ENCODE assay signal across 22 cellular contexts in the genomic region with DNA sequence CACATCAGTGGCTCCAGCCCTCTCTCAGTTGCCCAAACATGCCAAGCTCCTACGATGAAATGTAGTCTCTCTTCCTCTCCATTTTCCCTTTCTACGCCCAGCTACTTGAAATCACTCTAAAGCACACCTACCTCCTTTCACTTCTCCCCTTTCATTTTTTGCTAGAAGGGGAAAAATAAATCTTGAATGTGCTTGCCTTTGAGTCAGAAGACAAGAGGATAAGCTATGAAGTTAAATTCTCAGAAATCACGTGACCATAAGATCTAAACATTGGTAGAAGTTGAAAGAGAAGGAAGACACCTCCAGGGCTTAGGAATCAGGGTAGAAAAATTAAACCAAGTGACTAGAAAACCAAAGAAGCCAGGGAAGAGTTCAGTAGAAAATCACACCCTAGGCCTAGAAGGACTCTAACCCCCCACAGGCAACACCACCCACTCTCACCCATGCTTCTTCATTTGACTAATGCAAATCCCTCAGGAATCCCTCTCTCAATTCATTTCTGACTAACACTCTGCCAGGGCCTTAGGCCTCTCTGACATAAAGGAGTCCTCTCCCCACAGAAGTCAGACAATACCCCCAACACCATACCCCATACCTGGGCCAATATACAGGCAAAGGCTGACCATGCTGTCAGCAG.
A peak's percentile ranks its signal among the peaks of the same experiment; 100 is the strongest.
DNase-seq lines count a peak whose midpoint lies in the region; ATAC-seq and TF ChIP-seq lines count a peak whose summit lies in the region.
"Had no signal": no experiment of that assay in that cellular context is flagged by ENCODE, and none has a peak within 500 bp of the region (broad histone marks: within the 10 kb centered on the region; RNA-seq: fewer than 3 reads in every experiment).

No MANE protein-coding gene starts in this region.

- peaks cover 0 to 40% (median 4%) of the 10 kb centered on the region in 4 donors for H3K4me1 ChIP-seq in tibial nerve
- H3K4me1 ChIP-seq: BLaER1 had no signal

- no peak for TF ChIP-seq CTCF in tibial nerve (IDR thresholded peaks at IDR 0.05)

- ATAC-seq in activated naive CD8-positive, alpha-beta T cell treated with anti-CD3 and anti-CD28 coated beads, Interleukin-2, amount 10 ng/mL, durations not matched to agents 7 days and 5 days (ENCODE audit: low read depth): peak; percentile 34
- ATAC-seq in stimulated activated effector memory CD8-positive, alpha-beta T cell treated with anti-CD3 and anti-CD28 coated beads, Interleukin-12 subunit alpha, Interleukin-12 subunit beta, amount 100 ng/mL, for 72 hours: no peak
- ATAC-seq: gastrocnemius medialis, WTC11 had no signal

- H3K9me3 Mint-ChIP-seq in activated T-cell treated with anti-CD3 and anti-CD28 coated beads, Interleukin-2, amount 50 U/mL, for 24 hours: peaks cover 8% of the 10 kb centered on the region
- H3K9me3 Mint-ChIP-seq in activated naive CD8-positive, alpha-beta T cell treated with anti-CD3 and anti-CD28 coated beads, Interleukin-2, amount 10 ng/mL, durations not matched to agents 7 days and 5 days: peaks cover 3% of the 10 kb centered on the region
- H3K9me3 Mint-ChIP-seq in stimulated activated effector memory CD8-positive, alpha-beta T cell treated with anti-CD3 and anti-CD28 coated beads, Interleukin-12 subunit alpha, Interleukin-12 subunit beta, amount 100 ng/mL, for 72 hours: no peaks in the 10 kb centered on the region
- H3K9me3 Mint-ChIP-seq: H9, mesothelial cell of epicardium had no signal

- POLR2A ChIA-PET in activated naive CD8-positive, alpha-beta T cell treated with anti-CD3 and anti-CD28 coated beads, Interleukin-2, amount 10 ng/mL, durations not matched to agents 7 days and 5 days (lab: Charles Lee): interaction anchor here (1.0 kb wide), 2 partner anchors 10 to 80 kb away, joined by 3 to 5 read pairs; no protein-coding TSS in a partner anchor

- no peak overlapping the region for H3K4me3 ChIP-seq in tibial nerve
- H3K4me3 ChIP-seq: BLaER1, gastrocnemius medialis had no signal

- peak overlapping the region; percentile 97 for H3K27ac Mint-ChIP-seq in activated T-cell treated with anti-CD3 and anti-CD28 coated beads, Interleukin-2, amount 50 U/mL, for 24 hours
- peak overlapping the region; percentile 87 for H3K27ac Mint-ChIP-seq in activated naive CD8-positive, alpha-beta T cell treated with anti-CD3 and anti-CD28 coated beads, Interleukin-2, amount 10 ng/mL, durations not matched to agents 7 days and 5 days
- H3K27ac Mint-ChIP-seq in stimulated activated effector memory CD8-positive, alpha-beta T cell treated with anti-CD3 and anti-CD28 coated beads, Interleukin-12 subunit alpha, Interleukin-12 subunit beta, amount 100 ng/mL, for 72 hours: peak overlapping the region; percentile 52
- H3K27ac Mint-ChIP-seq: H9, mesothelial cell of epicardium, WTC11 had no signal

- H3K4me1 Mint-ChIP-seq in activated T-cell treated with anti-CD3 and anti-CD28 coated beads, Interleukin-2, amount 50 U/mL, for 24 hours (ENCODE audit: low read depth): peaks cover 92% of the 10 kb centered on the region
- H3K4me1 Mint-ChIP-seq in activated naive CD8-positive, alpha-beta T cell treated with anti-CD3 and anti-CD28 coated beads, Interleukin-2, amount 10 ng/mL, durations not matched to agents 7 days and 5 days: peaks cover 37% of the 10 kb centered on the region
- H3K4me1 Mint-ChIP-seq in stimulated activated effector memory CD8-positive, alpha-beta T cell treated with anti-CD3 and anti-CD28 coated beads, Interleukin-12 subunit alpha, Interleukin-12 subunit beta, amount 100 ng/mL, for 72 hours: peaks cover 47% of the 10 kb centered on the region

- no peaks in the 10 kb centered on the region for H3K9me3 ChIP-seq in tibial nerve
- H3K9me3 ChIP-seq: BLaER1, gastrocnemius medialis had no signal

- H3K27me3 Mint-ChIP-seq in activated T-cell treated with anti-CD3 and anti-CD28 coated beads, Interleukin-2, amount 50 U/mL, for 24 hours: no peaks in the 10 kb centered on the region
- no peaks in the 10 kb centered on the region for H3K27me3 Mint-ChIP-seq in activated naive CD8-positive, alpha-beta T cell treated with anti-CD3 and anti-CD28 coated beads, Interleukin-2, amount 10 ng/mL, durations not matched to agents 7 days and 5 days

- H3K27ac ChIP-seq in tibial nerve: peak overlapping the region in 1 of 4 donors; percentile 41
- H3K27ac ChIP-seq: BLaER1, gastrocnemius medialis had no signal

- no peak for TF ChIP-seq POLR2A in tibial nerve (IDR thresholded peaks at IDR 0.05)

- H3K4me3 Mint-ChIP-seq in activated T-cell treated with anti-CD3 and anti-CD28 coated beads, Interleukin-2, amount 50 U/mL, for 24 hours: peak overlapping the region; percentile 38
- H3K4me3 Mint-ChIP-seq in activated naive CD8-positive, alpha-beta T cell treated with anti-CD3 and anti-CD28 coated beads, Interleukin-2, amount 10 ng/mL, durations not matched to agents 7 days and 5 days: peak overlapping the region; percentile 64
- peak overlapping the region; percentile 1 for H3K4me3 Mint-ChIP-seq in stimulated activated effector memory CD8-positive, alpha-beta T cell treated with anti-CD3 and anti-CD28 coated beads, Interleukin-12 subunit alpha, Interleukin-12 subunit beta, amount 100 ng/mL, for 72 hours
- H3K4me3 Mint-ChIP-seq: H9, mesothelial cell of epicardium, WTC11 had no signal

- H3K27me3 ChIP-seq in tibial nerve: no peaks in the 10 kb centered on the region
- H3K27me3 ChIP-seq: BLaER1, gastrocnemius medialis had no signal

- no peak for TF ChIP-seq EP300 in tibial nerve (IDR thresholded peaks at IDR 0.05)

- H3K36me3 ChIP-seq in tibial nerve: no peaks in the 10 kb centered on the region
- H3K36me3 ChIP-seq: BLaER1, gastrocnemius medialis had no signal

- WGBS in tibial nerve, 2 donors: 94% methylated on average over 3 of the region's 3 CpGs

- H3K36me3 Mint-ChIP-seq in activated T-cell treated with anti-CD3 and anti-CD28 coated beads, Interleukin-2, amount 50 U/mL, for 24 hours (ENCODE audit: low read depth): peaks cover 16% of the 10 kb centered on the region
- peaks cover 12% of the 10 kb centered on the region for H3K36me3 Mint-ChIP-seq in activated naive CD8-positive, alpha-beta T cell treated with anti-CD3 and anti-CD28 coated beads, Interleukin-2, amount 10 ng/mL, durations not matched to agents 7 days and 5 days
- no peaks in the 10 kb centered on the region for H3K36me3 Mint-ChIP-seq in stimulated activated effector memory CD8-positive, alpha-beta T cell treated with anti-CD3 and anti-CD28 coated beads, Interleukin-12 subunit alpha, Interleukin-12 subunit beta, amount 100 ng/mL, for 72 hours
- H3K36me3 Mint-ChIP-seq: mesothelial cell of epicardium, WTC11 had no signal

- DNase-seq in activated T-cell treated with anti-CD3 and anti-CD28 coated beads, Interleukin-2, amount 50 U/mL, for 24 hours: no peak
- DNase-seq in activated T-cell treated with anti-CD3 and anti-CD28 coated beads for 4 hours (no peak), OCI-M1 (lab: John Stamatoyannopoulos, UW) (peak; percentile 4), D341Med (ENCODE audit: low spot score) (no peak), tibial nerve (ENCODE audit: low spot score in 2 of 2) (no peak), HPDE6-E6E7 (ENCODE audit: extremely low spot score) (no peak)
- no peak for DNase-seq in activated naive CD8-positive, alpha-beta T cell treated with anti-CD3 and anti-CD28 coated beads, Interleukin-2, amount 10 ng/mL, durations not matched to agents 7 days and 5 days
- DNase-seq in stimulated activated effector memory CD8-positive, alpha-beta T cell treated with anti-CD3 and anti-CD28 coated beads, Interleukin-12 subunit alpha, Interleukin-12 subunit beta, amount 100 ng/mL, for 72 hours (ENCODE audit: low spot score in 2 of 2): no peak
- DNase-seq: activated CD8-positive, alpha-beta memory T cell treated with anti-CD3 and anti-CD28 coated beads, Interleukin-2, amount 50 U/mL, for 4 hours; cortex of kidney; DMS153; gastrocnemius medialis; GDM1; H9; MV-4-11; NCI-H1694 treated with DMSO at 0.1 percent for 48 hours; NCI-H82; small intestine; stimulated activated CD4-positive, alpha-beta T cell treated with anti-CD3 and anti-CD28 coated beads, Interleukin-2, amount 100 ng/mL, for 48 hours had no signal

Comparison
In these comparisons a context has a peak if more than half of its experiments do, and no peak if none do; other contexts are left out.
1. H3K4me3 Mint-ChIP-seq: peak in every context shown above with its lines; median percentile 64 in activated naive CD8-positive, alpha-beta T cell treated with anti-CD3 and anti-CD28 coated beads, Interleukin-2, amount 10 ng/mL, durations not matched to agents 7 days and 5 days; 38 in activated T-cell treated with anti-CD3 and anti-CD28 coated beads, Interleukin-2, amount 50 U/mL, for 24 hours; 1 in stimulated activated effector memory CD8-positive, alpha-beta T cell treated with anti-CD3 and anti-CD28 coated beads, Interleukin-12 subunit alpha, Interleukin-12 subunit beta, amount 100 ng/mL, for 72 hours.